Comparison of ENCODE assay signal across 21 cellular contexts in the genomic region with DNA sequence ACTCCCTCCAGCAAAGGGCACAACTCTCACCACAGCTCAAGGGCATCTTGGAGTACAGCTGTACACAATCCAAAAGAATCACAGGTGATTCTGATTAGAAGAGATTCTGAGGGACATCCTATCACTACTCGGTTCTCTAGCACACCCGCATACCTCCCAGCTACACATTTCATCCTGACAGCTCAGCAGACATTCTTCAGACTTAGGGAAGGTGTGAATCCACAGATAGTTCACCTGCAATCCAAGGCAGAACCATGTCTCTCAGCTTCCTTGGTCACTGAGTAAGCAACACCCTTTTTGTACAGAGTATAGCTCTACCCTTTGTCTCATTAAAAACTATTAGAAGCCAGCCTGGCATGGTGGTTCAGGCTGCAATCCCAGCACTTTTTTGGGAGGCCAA. TPM values are rescaled to one million over a fixed set of nuclear protein-coding genes. Genes with fewer than 3 reads are reported as not detected.
A peak's percentile ranks its signal among the peaks of the same experiment; 100 is the strongest.
DNase-seq lines count a peak whose midpoint lies in the region; ATAC-seq, FAIRE-seq and TF ChIP-seq lines count a peak whose summit lies in the region.
"Had no signal": no experiment of that assay in that cellular context is flagged by ENCODE, and none has a peak within 500 bp of the region (broad histone marks: within the 10 kb centered on the region; RNA-seq: fewer than 3 reads in every experiment).

No MANE protein-coding gene starts in this region.

- no peak overlapping the region for H4K12ac ChIP-seq in trophoblast cell (ENCODE audit: low read depth, low read length)

- no peaks in the 10 kb centered on the region for H3K4me1 ChIP-seq in astrocyte (ENCODE audit: insufficient read depth, low read length)
- peaks cover 3% of the 10 kb centered on the region for H3K4me1 ChIP-seq in mesendoderm (ENCODE audit: control insufficient read depth, low read depth, low read length)
- H3K4me1 ChIP-seq in trophoblast cell (ENCODE audit: control insufficient read depth in 1 of 2, insufficient read depth in 2 of 2, low read length in 2 of 2), result no peaks in the 10 kb centered on the region

- H2BK15ac ChIP-seq in mesendoderm (replicated peaks; ENCODE audit: low read depth), result no peak overlapping the region

- H4K91ac ChIP-seq in trophoblast cell (ENCODE audit: low read depth, low read length), result no peak overlapping the region

- no peak for ATAC-seq in HG03520 (IDR thresholded peaks at IDR 0.05; ENCODE audit: unreplicated experiment)

- H3K27ac Mint-ChIP-seq in astrocyte (ENCODE audit: unreplicated experiment), result no peak overlapping the region

- H3K4me2 ChIP-seq in astrocyte (ENCODE audit: low read length), result no peak overlapping the region
- H3K4me2 ChIP-seq in mesendoderm (ENCODE audit: low read length), result no peak overlapping the region
- no peak overlapping the region for H3K4me2 ChIP-seq in trophoblast cell (ENCODE audit: low read length)

- TF ChIP-seq CTCF in astrocyte (IDR thresholded peaks at IDR 0.05; ENCODE audit: insufficient read depth, low read depth, low read length), result no peak

- no peaks in the 10 kb centered on the region for H3K79me2 ChIP-seq in astrocyte (ENCODE audit: insufficient read depth, low read length)
- H3K79me2 ChIP-seq in mesendoderm (ENCODE audit: control insufficient read depth, insufficient read depth, low read length), result no peaks in the 10 kb centered on the region
- no peaks in the 10 kb centered on the region for H3K79me2 ChIP-seq in trophoblast cell (ENCODE audit: control insufficient read depth, insufficient read depth, low read length, poor library complexity)

- peaks cover 16% of the 10 kb centered on the region for H3K27me3 ChIP-seq in astrocyte (ENCODE audit: insufficient read depth, low read length)
- H3K27me3 ChIP-seq in mesendoderm (ENCODE audit: insufficient read depth, low read length, poor library complexity), result no peaks in the 10 kb centered on the region
- H3K27me3 ChIP-seq in trophoblast cell (ENCODE audit: insufficient read depth, low read length), result no peaks in the 10 kb centered on the region

- H2BK120ac ChIP-seq in mesendoderm (ENCODE audit: low read depth, low read length) (no peak overlapping the region), trophoblast cell (ENCODE audit: insufficient read depth, low read length, poor library complexity) (no peak overlapping the region)

- H3K36me3 Mint-ChIP-seq in astrocyte (ENCODE audit: low read depth, unreplicated experiment), result no peaks in the 10 kb centered on the region
- H3K36me3 Mint-ChIP-seq: CD4-positive, alpha-beta memory T cell had no signal

- peak overlapping the region; percentile 24 for H3K4me3 Mint-ChIP-seq in astrocyte (ENCODE audit: unreplicated experiment)
- H3K4me3 Mint-ChIP-seq: CD4-positive, alpha-beta memory T cell had no signal

- H3K4me3 ChIP-seq in astrocyte (ENCODE audit: insufficient read depth, low read depth, low read length), result no peak overlapping the region
- H3K4me3 ChIP-seq in mesendoderm (ENCODE audit: low read length), result no peak overlapping the region
- no peak overlapping the region for H3K4me3 ChIP-seq in trophoblast cell (ENCODE audit: low read depth, low read length)
- H3K4me3 ChIP-seq: HAP-1 had no signal

- H2AK5ac ChIP-seq in mesendoderm (ENCODE audit: low read length) (no peak overlapping the region), trophoblast cell (ENCODE audit: low read length) (no peak overlapping the region)

- H3K18ac ChIP-seq in mesendoderm (ENCODE audit: low read length) (no peak overlapping the region), trophoblast cell (ENCODE audit: low read length) (no peak overlapping the region)

- no peaks in the 10 kb centered on the region for H3K79me1 ChIP-seq in mesendoderm (ENCODE audit: low read length)
- H3K79me1 ChIP-seq in trophoblast cell (ENCODE audit: low read length), result no peaks in the 10 kb centered on the region

- H3K27me3 Mint-ChIP-seq in astrocyte (ENCODE audit: low read depth, unreplicated experiment), result peaks cover 16% of the 10 kb centered on the region

- no peaks in the 10 kb centered on the region for H3K4me1 Mint-ChIP-seq in astrocyte (ENCODE audit: low read depth, unreplicated experiment)

- no peak overlapping the region for H3K14ac ChIP-seq in trophoblast cell (ENCODE audit: low read length)

- no peaks in the 10 kb centered on the region for H3K9me3 Mint-ChIP-seq in astrocyte (ENCODE audit: unreplicated experiment)
- H3K9me3 Mint-ChIP-seq: CD4-positive, alpha-beta memory T cell had no signal

- no peak overlapping the region for H3K9ac ChIP-seq in astrocyte (ENCODE audit: low read length)
- no peak overlapping the region for H3K9ac ChIP-seq in mesendoderm (ENCODE audit: low read length)
- no peak overlapping the region for H3K9ac ChIP-seq in trophoblast cell (ENCODE audit: low read length)

- WGBS in mesendoderm (ENCODE audit: extremely low coverage, insufficient coverage, low lambda C conversion rate), result no CpG with 5 or more reads among the region's 2 CpGs
- WGBS in trophoblast cell (ENCODE audit: extremely low coverage, insufficient coverage, insufficient read length), result no CpG with 5 or more reads among the region's 2 CpGs

- H3K27ac ChIP-seq in astrocyte (ENCODE audit: low read depth, low read length), result no peak overlapping the region
- no peak overlapping the region for H3K27ac ChIP-seq in mesendoderm (ENCODE audit: low read depth, low read length)
- no peak overlapping the region for H3K27ac ChIP-seq in trophoblast cell (ENCODE audit: low read depth, low read length)

- H2BK12ac ChIP-seq in trophoblast cell (ENCODE audit: low read length), result no peak overlapping the region

- H3K36me3 ChIP-seq in astrocyte (ENCODE audit: insufficient read depth, low read length), result no peaks in the 10 kb centered on the region
- no peaks in the 10 kb centered on the region for H3K36me3 ChIP-seq in mesendoderm (ENCODE audit: control insufficient read depth, insufficient read depth, low read length)
- H3K36me3 ChIP-seq in trophoblast cell (ENCODE audit: control insufficient read depth in 1 of 2, insufficient read depth in 2 of 2, low read length in 2 of 2), result no peaks in the 10 kb centered on the region
- H3K36me3 ChIP-seq: HAP-1 had no signal

- H3K4ac ChIP-seq in mesendoderm (ENCODE audit: low read depth, low read length) (no peak overlapping the region), trophoblast cell (ENCODE audit: low read depth, low read length) (no peak overlapping the region)

- no peak overlapping the region for H2BK5ac ChIP-seq in mesendoderm (ENCODE audit: low read length)
- H2BK5ac ChIP-seq in trophoblast cell (ENCODE audit: low read depth, low read length, poor library complexity), result no peak overlapping the region

- FAIRE-seq in astrocyte (lab: Jason Lieb, UNC), result no peak
- FAIRE-seq: GM12892, H54 had no signal

- no peak overlapping the region for H4K5ac ChIP-seq in mesendoderm (ENCODE audit: low read length)

- H3K56ac ChIP-seq in mesendoderm (ENCODE audit: low read length), result no peak overlapping the region

- H2AFZ ChIP-seq in astrocyte (ENCODE audit: low read depth, low read length), result no peak overlapping the region
- H2AFZ ChIP-seq in trophoblast cell (ENCODE audit: insufficient read depth, low read length, poor library complexity), result no peak overlapping the region

- H4K8ac ChIP-seq in mesendoderm (ENCODE audit: low read depth, low read length) (no peak overlapping the region), trophoblast cell (ENCODE audit: low read depth, low read length) (no peak overlapping the region)

- no peaks in the 10 kb centered on the region for H3K9me3 ChIP-seq in astrocyte (ENCODE audit: insufficient read depth, low read depth, low read length)
- H3K9me3 ChIP-seq in trophoblast cell (ENCODE audit: insufficient read depth, low read depth, low read length), result no peaks in the 10 kb centered on the region
- H3K9me3 ChIP-seq: HAP-1 had no signal

- no peak for DNase-seq in astrocyte (ENCODE audit: low read depth)
- DNase-seq in mesendoderm, result peak; percentile 38
- DNase-seq in trophoblast cell, result peak; percentile 80 to 86
- no peak for DNase-seq in stimulated activated CD4-positive, alpha-beta T cell treated with anti-CD3 and anti-CD28 coated beads, Interleukin-15, amount 100 ng/mL, for 24 hours
- DNase-seq in MV-4-11 (lab: John Stamatoyannopoulos, UW), result no peak
- DNase-seq: C1 segment of cervical spinal cord; Calu3; CD4-positive, alpha-beta memory T cell; COR-L47; DMS53; DMS79 treated with DMSO at 0.1 percent for 48 hours; GF-D8; GOT3 had no signal

- H3K23ac ChIP-seq in mesendoderm (ENCODE audit: low read length) (no peak overlapping the region), trophoblast cell (ENCODE audit: low read length) (peak overlapping the region; percentile 99)

- no peaks in the 10 kb centered on the region for H4K20me1 ChIP-seq in astrocyte (ENCODE audit: insufficient read depth, low read length)

RNA-seq across cellular contexts. Expression of gene FBXW4, which starts 26.8 kb away (rescaled TPM):
- total RNA-seq in astrocyte, result 21.9 and 24.1 TPM in 2 replicates
- polyA plus RNA-seq in mesendoderm (2013, experiment 1 of 2), result 21.4 TPM
- polyA plus RNA-seq in mesendoderm (2013, experiment 2 of 2), result 19.8 TPM
- polyA plus RNA-seq in trophoblast cell (2013), result 16.1 and 16.9 TPM in 2 replicates

RNA-seq across cellular contexts. Expression of gene FGF8, which starts 54.1 kb away (rescaled TPM):
- total RNA-seq in astrocyte, result 0.61 TPM in 1 of 2 replicates, not detected in the other
- polyA plus RNA-seq in mesendoderm (2013, experiment 1 of 2), result 64.2 TPM
- 64.2 TPM for polyA plus RNA-seq in mesendoderm (2013, experiment 2 of 2)
- 0.07 TPM in 1 of 2 replicates, not detected in the other for polyA plus RNA-seq in trophoblast cell (2013)
- total RNA-seq: A172; A673; Calu3; CD4-positive, alpha-beta memory T cell; Daoy had no signal
- polyA plus RNA-seq: BJ; CD4-positive, alpha-beta memory T cell had no signal

Comparison
In these comparisons a context has a peak if more than half of its experiments do, and no peak if none do; other contexts are left out.
1. DNase-seq: peak in mesendoderm (single experiment) and trophoblast cell (2 of 2); none in astrocyte (single experiment), stimulated activated CD4-positive, alpha-beta T cell treated with anti-CD3 and anti-CD28 coated beads, Interleukin-15, amount 100 ng/mL, for 24 hours (single experiment) and MV-4-11 (single experiment).